ENCODE assay signal across 8 cellular contexts in genomic region chr3:147191795-147192385, GRCh38.
DNase-seq lines count a peak whose midpoint lies in the region; ATAC-seq, FAIRE-seq and TF ChIP-seq lines count a peak whose summit lies in the region.

No MANE protein-coding gene starts in this region.

- no peak overlapping the region for H2AFZ ChIP-seq in PC-9

- H3K4me3 ChIP-seq in PC-9 (no peak overlapping the region), epithelial cell of esophagus (ENCODE audit: low read length) (no peak overlapping the region), pancreas (no peak overlapping the region)

- no peaks in the 10 kb centered on the region for H3K9me2 ChIP-seq in PC-9 (ENCODE audit: insufficient read depth)

- no peaks in the 10 kb centered on the region for H3K79me2 ChIP-seq in PC-9 (ENCODE audit: low read depth)

- H3K4me1 ChIP-seq in PC-9 (replicated peaks; ENCODE audit: insufficient read depth) (no peaks in the 10 kb centered on the region), pancreas (no peaks in the 10 kb centered on the region)

- no peaks in the 10 kb centered on the region for H3K9me3 ChIP-seq in PC-9 (ENCODE audit: insufficient read depth, low read depth)
- H3K9me3 ChIP-seq in pancreas, result no peaks in the 10 kb centered on the region

- TF ChIP-seq CTCF in AG09319 (IDR thresholded peaks at IDR 0.05; ENCODE audit: low read depth, low read length) (peak; percentile 84), PC-9 (conservative IDR thresholded peaks at IDR 0.05) (peak; percentile 84), epithelial cell of esophagus (IDR thresholded peaks at IDR 0.05; ENCODE audit: insufficient read depth, low read depth, low read length, missing control alignments) (peak; percentile 76), pancreas (IDR thresholded peaks at IDR 0.05) (peak; percentile 61 to 75 (median 70))

- no peak overlapping the region for H3K4me2 ChIP-seq in PC-9

- H4K20me1 ChIP-seq in PC-9 (ENCODE audit: insufficient read depth), result no peaks in the 10 kb centered on the region

- FAIRE-seq in pancreas (lab: Jason Lieb, UNC), result no peak

- ATAC-seq in GM18505 (IDR thresholded peaks at IDR 0.05; ENCODE audit: unreplicated experiment) (peak; percentile 74), HG03460 (IDR thresholded peaks at IDR 0.05; ENCODE audit: unreplicated experiment) (peak; percentile 82), pancreas (peak in 3 of 4 donors; percentile 57 to 82 (median 63)), HG03439 (IDR thresholded peaks at IDR 0.05; ENCODE audit: unreplicated experiment) (no peak)

- 52 to 66% methylated on average over 2 of the region's 2 CpGs for WGBS in pancreas, 2 donors

- CTCF ChIA-PET in PC-9 (lab: Charles Lee), result no interaction called here

- no peak for TF ChIP-seq POLR2A in GM18505 (IDR thresholded peaks at IDR 0.05; ENCODE audit: borderline replicate concordance, extremely low read depth, insufficient read depth, insufficient read length)

- intact Hi-C loops in PC-9 (cut with micrococcal nuclease; ENCODE audit: unreplicated experiment) (loop anchor here (1.0 to 2.0 kb wide), 2 partner anchors 444 to 551 kb away; no protein-coding TSS in a partner anchor), pancreas (cut with DNase I) (loop anchor here in 1 of 3 donors (5.0 kb wide), 1 partner anchor 375 kb away; no protein-coding TSS in a partner anchor)

- H3K36me3 ChIP-seq in PC-9 (ENCODE audit: low read depth) (no peaks in the 10 kb centered on the region), pancreas (no peaks in the 10 kb centered on the region)

- H3K27me3 ChIP-seq in PC-9 (ENCODE audit: insufficient read depth, low read depth) (no peaks in the 10 kb centered on the region), pancreas (no peaks in the 10 kb centered on the region)

- DNase-seq in AG09319 (ENCODE audit: extremely low read depth, low read depth) (peak; percentile 43), PC-9 (peak in 1 of 2 experiments; percentile 25), epithelial cell of esophagus (ENCODE audit: low read depth) (peak; percentile 77), pancreas (peak in 3 of 6 donors; percentile 7 to 29 (median 16)), cerebellar cortex (ENCODE audit: low spot score) (no peak)

- no peaks in the 10 kb centered on the region for H3F3A ChIP-seq in PC-9 (ENCODE audit: insufficient read depth, low read depth)

- BruUV-seq in PC-9 (replicated peaks; lab: Mats Ljungman, UMichigan), result no TSS peak

- POLR2A ChIA-PET in PC-9 (lab: Charles Lee; ENCODE audit: unreplicated experiment), result no interaction called here

- H3K27ac ChIP-seq in PC-9 (no peak overlapping the region), pancreas (no peak overlapping the region)
